ENCODE assay signal across 8 cellular contexts in genomic region chr16:67246945-67247697, GRCh38. TPM values are rescaled to one million over a fixed set of nuclear protein-coding genes. Genes with fewer than 3 reads are reported as not detected.
A peak's percentile ranks its signal among the peaks of the same experiment; 100 is the strongest.
DNase-seq lines count a peak whose midpoint lies in the region; ATAC-seq and TF ChIP-seq lines count a peak whose summit lies in the region.

Gene FHOD1, minus strand, starts transcription at chr16:67247481. Its CDS starts 71 bp downstream, at chr16:67247410.

- H3K4me3 ChIP-seq in ascending aorta (peak within 1 kb of the TSS; percentile 69 to 71), right atrium auricular region (peak within 1 kb of the TSS; percentile 83 to 94), uterus (peak within 1 kb of the TSS; percentile 62 to 66)

- H3K27me3 ChIP-seq in ascending aorta (peaks cover 6% of the 10 kb centered on the region), right atrium auricular region (no peaks in the 10 kb centered on the region), uterus (peaks cover 0 to 3% of the 10 kb centered on the region in 2 donors)

- H3K36me3 ChIP-seq in ascending aorta (no peaks in the 10 kb centered on the region), right atrium auricular region (no peaks in the 10 kb centered on the region), uterus (no peaks in the 10 kb centered on the region)

- DNase-seq in NCI-H2029 treated with DMSO at 0.1 percent for 48 hours (lab: John Stamatoyannopoulos, UW) = peak; percentile 23
- peak; percentile 91 for DNase-seq in T-helper 22 cell (ENCODE audit: low read depth)
- peak; percentile 94 to 99 for DNase-seq in ascending aorta (ENCODE audit: low spot score in 2 of 2)
- peak; percentile 98 for DNase-seq in right atrium auricular region (ENCODE audit: low spot score)
- DNase-seq in putamen (ENCODE audit: low spot score) = peak; percentile 90
- peak; percentile 98 to 99 for DNase-seq in uterus

- H3K27ac ChIP-seq in ascending aorta = peak within 1 kb of the TSS; percentile 82 to 89
- H3K27ac ChIP-seq in right atrium auricular region = peak within 1 kb of the TSS; percentile 94 to 95
- peak within 1 kb of the TSS; percentile 80 to 81 for H3K27ac ChIP-seq in uterus

- intact Hi-C loops in ascending aorta (cut with DNase I) (loop anchor here (1.0 to 10.0 kb wide), 4 partner anchors 20 to 598 kb away; partner anchors contain the start of genes ACD, C16orf86, CENPT and ENKD1), uterus (cut with DNase I; ENCODE audit: low total_unique reads) (no loop called here)

- H3K4me1 ChIP-seq in ascending aorta (peaks cover 28 to 31% of the 10 kb centered on the region in 2 donors), right atrium auricular region (peaks cover 0 to 65% of the 10 kb centered on the region in 2 donors), uterus (peaks cover 0 to 15% of the 10 kb centered on the region in 2 donors)

- H3K9me3 ChIP-seq in ascending aorta (no peaks in the 10 kb centered on the region), right atrium auricular region (no peaks in the 10 kb centered on the region), uterus (no peaks in the 10 kb centered on the region)

- TF ChIP-seq CTCF in ascending aorta (IDR thresholded peaks at IDR 0.05) (no peak), right atrium auricular region (IDR thresholded peaks at IDR 0.05) (no peak), uterus (IDR thresholded peaks at IDR 0.05) (no peak)

- peak; percentile 30 for ATAC-seq in GM18508 (IDR thresholded peaks at IDR 0.05; ENCODE audit: insufficient read depth, unreplicated experiment)
- ATAC-seq in HG02981 (IDR thresholded peaks at IDR 0.05; ENCODE audit: unreplicated experiment) = peak; percentile 42

- peak; percentile 76 to 84 for TF ChIP-seq POLR2A in uterus (IDR thresholded peaks at IDR 0.05)

RNA-seq across cellular contexts. Expression of gene FHOD1, which starts in this region (rescaled TPM):
- total RNA-seq in ascending aorta = 20.2 TPM
- 10 to 100 TPM in 1 of 2 donors, 1 to 10 TPM in 1; 5.3 to 11.6 TPM for total RNA-seq in right atrium auricular region
- total RNA-seq in uterus = 10 to 100 TPM in 3 of 4 donors, 1 to 10 TPM in 1; 2.3 to 37.6 (median 11.8) TPM

Comparison
In these comparisons a context has a peak if more than half of its experiments do, and no peak if none do; other contexts are left out.
1. Peak in every context shown above with its lines: DNase-seq, ATAC-seq, H3K4me3 ChIP-seq and H3K27ac ChIP-seq.
2. DNase-seq: peak in every context shown above with its lines; median percentile 98 in uterus; 98 in right atrium auricular region; 96 in ascending aorta; 91 in T-helper 22 cell; 90 in putamen; 23 in NCI-H2029 treated with DMSO at 0.1 percent for 48 hours.